17 cellular contexts compared by ENCODE assay signal in genomic region chr9:107229146-107229545, GRCh38.
"Had no signal": no experiment of that assay in that cellular context is flagged by ENCODE, and none has a peak within 500 bp of the region (broad histone marks: within the 10 kb centered on the region; RNA-seq: fewer than 3 reads in every experiment).

No MANE protein-coding gene starts in this region.

- H3K36me3 Mint-ChIP-seq: activated naive CD8-positive, alpha-beta T cell treated with anti-CD3 and anti-CD28 coated beads, Interleukin-2, amount 10 ng/mL, durations not matched to agents 7 days and 5 days; natural killer cell; stimulated activated memory B cell treated with anti-CD40 and anti-IgM and Interleukin-4, amounts not matched to agents 10 μg/mL and 1 μg/mL and 100 μg/mL, for 72 hours had no signal

- H3K4me1 ChIP-seq: breast epithelium, heart right ventricle, thyroid gland had no signal

- H3K36me3 ChIP-seq: breast epithelium, gastroesophageal sphincter, heart right ventricle, thyroid gland had no signal

- H3K4me3 ChIP-seq: breast epithelium, gastroesophageal sphincter, heart right ventricle, thyroid gland had no signal

- H3K27ac Mint-ChIP-seq: activated B cell treated with CpG ODN at 0.5 μM for 24 hours; activated CD4-positive, alpha-beta T cell treated with anti-CD3 and anti-CD28 coated beads, Interleukin-2, amount 10 ng/mL, durations not matched to agents 24 days and 14 days; activated naive CD8-positive, alpha-beta T cell treated with anti-CD3 and anti-CD28 coated beads, Interleukin-2, amount 10 ng/mL, durations not matched to agents 7 days and 5 days; endodermal cell; natural killer cell; stimulated activated memory B cell treated with anti-CD40 and anti-IgM and Interleukin-4, amounts not matched to agents 10 μg/mL and 1 μg/mL and 100 μg/mL, for 72 hours had no signal

- H3K9me3 ChIP-seq: breast epithelium, gastroesophageal sphincter, heart right ventricle, thyroid gland had no signal

- DNase-seq: activated B cell treated with CpG ODN at 0.5 μM for 24 hours; activated CD4-positive, alpha-beta T cell treated with anti-CD3 and anti-CD28 coated beads, Interleukin-2, amount 10 ng/mL, durations not matched to agents 24 days and 14 days; activated gamma-delta T cell treated with Interleukin-2 at 50 U/mL for 16 hours; activated naive CD8-positive, alpha-beta T cell treated with anti-CD3 and anti-CD28 coated beads, Interleukin-2, amount 10 ng/mL, durations not matched to agents 7 days and 5 days; endodermal cell; heart right ventricle; left ventricle myocardium superior; mesendoderm; natural killer cell; posterior cingulate gyrus; stimulated activated CD4-positive, alpha-beta T cell treated with anti-CD3 and anti-CD28 coated beads, Interleukin-2, amount 100 ng/mL, for 48 hours; thyroid gland had no signal

- H3K27ac ChIP-seq: breast epithelium, gastroesophageal sphincter, heart right ventricle, thyroid gland had no signal

- ATAC-seq: gastroesophageal sphincter; heart right ventricle; left ventricle myocardium superior; natural killer cell; stimulated activated memory B cell treated with anti-CD40 and anti-IgM and Interleukin-4, amounts not matched to agents 10 μg/mL and 1 μg/mL and 100 μg/mL, for 72 hours had no signal

- H3K4me1 Mint-ChIP-seq: activated B cell treated with CpG ODN at 0.5 μM for 24 hours; activated CD4-positive, alpha-beta T cell treated with anti-CD3 and anti-CD28 coated beads, Interleukin-2, amount 10 ng/mL, durations not matched to agents 24 days and 14 days; activated naive CD8-positive, alpha-beta T cell treated with anti-CD3 and anti-CD28 coated beads, Interleukin-2, amount 10 ng/mL, durations not matched to agents 7 days and 5 days; natural killer cell; stimulated activated memory B cell treated with anti-CD40 and anti-IgM and Interleukin-4, amounts not matched to agents 10 μg/mL and 1 μg/mL and 100 μg/mL, for 72 hours had no signal

- H3K4me3 Mint-ChIP-seq: activated B cell treated with CpG ODN at 0.5 μM for 24 hours; activated CD4-positive, alpha-beta T cell treated with anti-CD3 and anti-CD28 coated beads, Interleukin-2, amount 10 ng/mL, durations not matched to agents 24 days and 14 days; activated naive CD8-positive, alpha-beta T cell treated with anti-CD3 and anti-CD28 coated beads, Interleukin-2, amount 10 ng/mL, durations not matched to agents 7 days and 5 days; natural killer cell; stimulated activated memory B cell treated with anti-CD40 and anti-IgM and Interleukin-4, amounts not matched to agents 10 μg/mL and 1 μg/mL and 100 μg/mL, for 72 hours had no signal

- FAIRE-seq: islet of Langerhans, TTC549 had no signal

- H3K9me3 Mint-ChIP-seq: activated B cell treated with CpG ODN at 0.5 μM for 24 hours; activated CD4-positive, alpha-beta T cell treated with anti-CD3 and anti-CD28 coated beads, Interleukin-2, amount 10 ng/mL, durations not matched to agents 24 days and 14 days; activated naive CD8-positive, alpha-beta T cell treated with anti-CD3 and anti-CD28 coated beads, Interleukin-2, amount 10 ng/mL, durations not matched to agents 7 days and 5 days; endodermal cell; natural killer cell; stimulated activated memory B cell treated with anti-CD40 and anti-IgM and Interleukin-4, amounts not matched to agents 10 μg/mL and 1 μg/mL and 100 μg/mL, for 72 hours had no signal

- H3K27me3 ChIP-seq: breast epithelium, gastroesophageal sphincter, thyroid gland had no signal
